Comparison of ENCODE assay signal across 8 cellular contexts in the genomic region with DNA sequence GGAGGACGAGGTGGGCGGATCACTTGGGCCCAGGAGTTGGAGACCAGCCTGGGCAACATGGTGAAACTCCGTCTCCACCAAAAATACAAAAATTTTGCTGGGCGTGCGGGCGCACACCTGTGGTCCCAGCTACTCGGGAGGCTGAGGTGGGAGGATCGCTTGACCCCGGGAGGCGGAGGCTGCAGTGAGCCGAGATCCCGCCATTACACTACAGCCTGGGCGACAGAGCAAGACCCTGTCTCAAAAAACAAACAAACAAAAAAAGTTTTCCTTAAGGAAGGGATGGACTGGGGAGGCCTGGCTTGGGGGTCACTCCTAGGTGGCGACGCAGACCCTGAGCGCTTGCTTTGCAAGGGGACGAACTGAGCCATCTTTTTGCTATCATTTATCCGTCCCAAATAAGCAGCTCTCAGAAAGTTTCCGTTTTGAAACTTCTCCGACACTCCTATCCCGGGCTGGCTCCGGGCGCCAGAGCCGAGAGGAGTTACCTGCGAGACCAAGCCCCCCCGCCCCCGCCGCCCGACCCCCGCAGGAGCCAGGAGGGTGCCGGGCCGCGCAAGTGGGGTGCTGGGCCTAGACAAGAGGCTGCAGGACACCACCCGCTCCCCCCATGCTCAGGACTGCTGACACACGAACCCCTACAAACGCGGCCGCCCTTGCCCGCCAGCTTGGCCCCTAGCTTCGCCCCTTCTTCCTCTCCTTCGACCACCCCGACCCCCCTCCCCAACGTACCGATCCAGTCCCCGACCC. TPM values are rescaled to one million over a fixed set of nuclear protein-coding genes. Genes with fewer than 3 reads are reported as not detected.
A peak's percentile ranks its signal among the peaks of the same experiment; 100 is the strongest.
DNase-seq lines count a peak whose midpoint lies in the region; ATAC-seq, FAIRE-seq and TF ChIP-seq lines count a peak whose summit lies in the region.

No MANE protein-coding gene starts in this region.

- H3K4ac ChIP-seq in neuronal stem cell (ENCODE audit: low read length), result no peak overlapping the region

- H2AK5ac ChIP-seq in neuronal stem cell (ENCODE audit: low read depth, low read length), result peak overlapping the region; percentile 22

- H3K9ac ChIP-seq in neuronal stem cell (ENCODE audit: low read depth, low read length, poor library complexity), result peak overlapping the region; percentile 78

- DNase-seq in AG04449 (ENCODE audit: low read depth, low spot score) (no peak), Peyer's patch (peak in 1 of 3 donors; percentile 62), fibroblast of the aortic adventitia (ENCODE audit: low read depth) (peak; percentile 18), neuronal stem cell (ENCODE audit: low spot score) (no peak), germinal center (ENCODE audit: low spot score) (no peak), NK-92 (lab: John Stamatoyannopoulos, UW; ENCODE audit: unreplicated experiment) (no peak), RCC 7860 (ENCODE audit: low spot score) (no peak)

- no peaks in the 10 kb centered on the region for H3K36me3 ChIP-seq in Peyer's patch
- no peaks in the 10 kb centered on the region for H3K36me3 ChIP-seq in neuronal stem cell (replicated peaks in 1 of 2; ENCODE audit: control insufficient read depth in 2 of 2, insufficient read depth in 2 of 2, low read length in 2 of 2)

- WGBS in neuronal stem cell (ENCODE audit: extremely low coverage in 2 of 2, insufficient read length in 2 of 2, insufficient replicate concordance in 1 of 2), 2 donors, result no CpG with 5 or more reads among the region's 45 CpGs

- H3K18ac ChIP-seq in neuronal stem cell (ENCODE audit: low read length), result peak overlapping the region; percentile 92

- peak overlapping the region; percentile 76 for H2BK15ac ChIP-seq in neuronal stem cell (ENCODE audit: low read length)

- H4K8ac ChIP-seq in neuronal stem cell (ENCODE audit: low read depth, low read length), result no peak overlapping the region

- no peaks in the 10 kb centered on the region for H3K27me3 ChIP-seq in Peyer's patch
- H3K27me3 ChIP-seq in neuronal stem cell (ENCODE audit: control insufficient read depth in 3 of 3, insufficient read depth in 3 of 3, low read depth in 1 of 3, low read length in 3 of 3), result peaks cover 0 to 48% (median 20%) of the 10 kb centered on the region in 3 experiments

- H3K27ac ChIP-seq in Peyer's patch (peak overlapping the region; percentile 31 to 89 (median 82)), neuronal stem cell (replicated peaks; ENCODE audit: low read length) (no peak overlapping the region)

- H2AFZ ChIP-seq in neuronal stem cell (ENCODE audit: low read length), result peak overlapping the region; percentile 94

- H2BK120ac ChIP-seq in neuronal stem cell (ENCODE audit: low read depth, low read length), result no peak overlapping the region

- CTCF ChIA-PET in AG04449 (lab: Yijun Ruan, JAX), result no interaction called here

- TF ChIP-seq CTCF in AG04449 (IDR thresholded peaks at IDR 0.05; ENCODE audit: insufficient read depth, low read length, missing control alignments) (no peak), Peyer's patch (IDR thresholded peaks at IDR 0.05) (no peak), fibroblast of the aortic adventitia (IDR thresholded peaks at IDR 0.05; ENCODE audit: insufficient read depth, low read length) (no peak)

- H3K4me1 ChIP-seq in Peyer's patch (peaks cover 0 to 36% (median 0%) of the 10 kb centered on the region in 4 donors), neuronal stem cell (ENCODE audit: control insufficient read depth in 2 of 2, insufficient read depth in 1 of 2, low read depth in 1 of 2, low read length in 2 of 2) (peaks cover 0 to 10% of the 10 kb centered on the region in 2 donors)

- no peak for ATAC-seq in HG02588 (IDR thresholded peaks at IDR 0.05; ENCODE audit: unreplicated experiment)

- no peaks in the 10 kb centered on the region for H3K79me1 ChIP-seq in neuronal stem cell (ENCODE audit: low read depth, low read length)

- no peak overlapping the region for H4K91ac ChIP-seq in neuronal stem cell (ENCODE audit: low read depth, low read length, poor library complexity)

- POLR2A ChIA-PET in AG04449 (lab: Yijun Ruan, JAX), result no interaction called here

- H3K4me3 ChIP-seq in AG04449 (ENCODE audit: low read depth, low read length), result peak overlapping the region; percentile 67
- peak overlapping the region; percentile 44 to 82 (median 66) for H3K4me3 ChIP-seq in Peyer's patch
- H3K4me3 ChIP-seq in fibroblast of the aortic adventitia (ENCODE audit: low read depth, low read length), result peak overlapping the region; percentile 76
- H3K4me3 ChIP-seq in neuronal stem cell (ENCODE audit: low read length in 2 of 2), result peak overlapping the region; percentile 36 to 84

- TF ChIP-seq POLR2A in Peyer's patch (IDR thresholded peaks at IDR 0.05), result no peak

- no peak overlapping the region for H2BK12ac ChIP-seq in neuronal stem cell (ENCODE audit: low read length)

- no peak for FAIRE-seq in RCC 7860 (lab: Jason Lieb, UNC)

- H2BK5ac ChIP-seq in neuronal stem cell (ENCODE audit: low read length), result no peak overlapping the region

- H3K23ac ChIP-seq in neuronal stem cell (ENCODE audit: low read depth, low read length, poor library complexity), result peak overlapping the region; percentile 67

- peak overlapping the region; percentile 88 for H3K4me2 ChIP-seq in neuronal stem cell (ENCODE audit: insufficient read depth, low read length, poor library complexity, severe bottlenecking)

- H3K9me3 ChIP-seq in Peyer's patch (no peaks in the 10 kb centered on the region), neuronal stem cell (replicated peaks in 1 of 2; ENCODE audit: control insufficient read depth in 2 of 2, insufficient read depth in 1 of 2, low read depth in 1 of 2, low read length in 2 of 2) (peaks cover 0 to 1% of the 10 kb centered on the region in 2 donors)

- H3K14ac ChIP-seq in neuronal stem cell (ENCODE audit: low read length), result peak overlapping the region; percentile 82

RNA-seq across cellular contexts. Expression of a gene that starts 0.7 kb away (rescaled TPM):
- total RNA-seq in Peyer's patch (10 to 100 TPM; 11.6 to 49.2 (median 30.5) TPM), fibroblast of the aortic adventitia (ENCODE audit: low replicate concordance) (25.0 and 27.0 TPM in 2 replicates)
- 0.39 TPM for polyA plus RNA-seq in neuronal stem cell (2013, experiment 1 of 2)
- 0.51 TPM for polyA plus RNA-seq in neuronal stem cell (2013, experiment 2 of 2)
